ENCODE assay signal across 20 cellular contexts in genomic region chr2:46125798-46126197, GRCh38.
DNase-seq lines count a peak whose midpoint lies in the region; ATAC-seq, FAIRE-seq and TF ChIP-seq lines count a peak whose summit lies in the region.
"Had no signal": no experiment of that assay in that cellular context is flagged by ENCODE, and none has a peak within 500 bp of the region (broad histone marks: within the 10 kb centered on the region; RNA-seq: fewer than 3 reads in every experiment).

No MANE protein-coding gene starts in this region.

- H3K27ac ChIP-seq in BLaER1 (no peak overlapping the region), prostate gland (no peak overlapping the region)
- H3K27ac ChIP-seq: C4-2B had no signal

- peaks cover 57% of the 10 kb centered on the region for H4K20me1 ChIP-seq in BLaER1

- H3K36me3 Mint-ChIP-seq in activated naive CD8-positive, alpha-beta T cell treated with anti-CD3 and anti-CD28 coated beads, Interleukin-2, amount 50 U/mL, for 24 hours (ENCODE audit: low read depth), result no peaks in the 10 kb centered on the region

- H3K4me1 ChIP-seq in BLaER1 (peaks cover 16% of the 10 kb centered on the region), prostate gland (replicated peaks) (no peaks in the 10 kb centered on the region)
- H3K4me1 ChIP-seq: BE2C had no signal

- H3K9ac ChIP-seq in BLaER1, result no peak overlapping the region

- peak; percentile 83 for DNase-seq in NCI-H82 (lab: John Stamatoyannopoulos, UW)
- peak; percentile 10 for DNase-seq in bronchial epithelial cell (ENCODE audit: low read depth)
- peak; percentile 66 for DNase-seq in prostate gland (ENCODE audit: low spot score)
- no peak for DNase-seq in T-helper 9 cell
- DNase-seq in activated naive CD8-positive, alpha-beta T cell treated with anti-CD3 and anti-CD28 coated beads, Interleukin-2, amount 50 U/mL, for 24 hours, result no peak
- DNase-seq: BE2C; CD4-positive, alpha-beta T cell; DMS153; DMS79; GDM1; HCEC 1CT; IMR-90 had no signal

- no peak for ATAC-seq in GM21619 (IDR thresholded peaks at IDR 0.05; ENCODE audit: unreplicated experiment)
- no peak for ATAC-seq in activated naive CD8-positive, alpha-beta T cell treated with anti-CD3 and anti-CD28 coated beads, Interleukin-2, amount 50 U/mL, for 24 hours
- ATAC-seq: GM23338 had no signal

- no peak for FAIRE-seq in bronchial epithelial cell (lab: Jason Lieb, UNC)
- FAIRE-seq: GM12892, GM18507, H54, HTR-8/SVneo had no signal

- no peaks in the 10 kb centered on the region for H3K9me3 ChIP-seq in BLaER1
- H3K9me3 ChIP-seq in prostate gland, result no peaks in the 10 kb centered on the region
- H3K9me3 ChIP-seq: BE2C had no signal

- TF ChIP-seq POLR2A in prostate gland (IDR thresholded peaks at IDR 0.05), result no peak

- H3K36me3 ChIP-seq in BLaER1 (peaks cover 88% of the 10 kb centered on the region), bronchial epithelial cell (ENCODE audit: control insufficient read depth, insufficient read depth, low read length) (no peaks in the 10 kb centered on the region), prostate gland (no peaks in the 10 kb centered on the region)
- H3K36me3 ChIP-seq: BE2C had no signal

- H3K4me3 Mint-ChIP-seq in activated naive CD8-positive, alpha-beta T cell treated with anti-CD3 and anti-CD28 coated beads, Interleukin-2, amount 50 U/mL, for 24 hours, result no peak overlapping the region
- H3K4me3 Mint-ChIP-seq: CD4-positive, alpha-beta T cell; GM23338 had no signal

- TF ChIP-seq CTCF in bronchial epithelial cell (IDR thresholded peaks at IDR 0.05; ENCODE audit: insufficient read depth, low read length, severe bottlenecking), result no peak
- TF ChIP-seq CTCF in prostate gland (IDR thresholded peaks at IDR 0.05), result no peak

- H3K27me3 ChIP-seq in BLaER1 (no peaks in the 10 kb centered on the region), bronchial epithelial cell (ENCODE audit: control insufficient read depth, insufficient read depth, low read length) (no peaks in the 10 kb centered on the region), prostate gland (replicated peaks; ENCODE audit: insufficient read depth) (no peaks in the 10 kb centered on the region)
- H3K27me3 ChIP-seq: BE2C had no signal

- no peak overlapping the region for H3K4me3 ChIP-seq in BLaER1
- H3K4me3 ChIP-seq in bronchial epithelial cell (ENCODE audit: low read depth, low read length), result no peak overlapping the region
- no peak overlapping the region for H3K4me3 ChIP-seq in prostate gland
- H3K4me3 ChIP-seq: GM23338 had no signal

- no peaks in the 10 kb centered on the region for H3K4me1 Mint-ChIP-seq in activated naive CD8-positive, alpha-beta T cell treated with anti-CD3 and anti-CD28 coated beads, Interleukin-2, amount 50 U/mL, for 24 hours
- H3K4me1 Mint-ChIP-seq: GM23338 had no signal

- H3K27ac Mint-ChIP-seq in activated naive CD8-positive, alpha-beta T cell treated with anti-CD3 and anti-CD28 coated beads, Interleukin-2, amount 50 U/mL, for 24 hours, result no peak overlapping the region
- H3K27ac Mint-ChIP-seq: CD4-positive, alpha-beta T cell; GM23338 had no signal

- intact Hi-C loops in prostate gland (cut with DNase I), result no loop called here

- H3K27me3 Mint-ChIP-seq in activated naive CD8-positive, alpha-beta T cell treated with anti-CD3 and anti-CD28 coated beads, Interleukin-2, amount 50 U/mL, for 24 hours, result no peaks in the 10 kb centered on the region
- H3K27me3 Mint-ChIP-seq: CD4-positive, alpha-beta T cell had no signal

- WGBS in prostate gland, result 53% methylated on average over 4 of the region's 4 CpGs

- no peaks in the 10 kb centered on the region for H3K9me3 Mint-ChIP-seq in activated naive CD8-positive, alpha-beta T cell treated with anti-CD3 and anti-CD28 coated beads, Interleukin-2, amount 50 U/mL, for 24 hours
- H3K9me3 Mint-ChIP-seq: CD4-positive, alpha-beta T cell; GM23338 had no signal

- H3K4me2 ChIP-seq in BLaER1, result peak overlapping the region; percentile 17
- H3K4me2 ChIP-seq: GM23338 had no signal

Comparison
In these comparisons a context has a peak if more than half of its experiments do, and no peak if none do; other contexts are left out.
1. DNase-seq: peak in NCI-H82 (single experiment), bronchial epithelial cell (single experiment) and prostate gland (single experiment); none in T-helper 9 cell (single experiment) and activated naive CD8-positive, alpha-beta T cell treated with anti-CD3 and anti-CD28 coated beads, Interleukin-2, amount 50 U/mL, for 24 hours (single experiment).